ENCODE assay signal across 1 cellular context in the genomic region with DNA sequence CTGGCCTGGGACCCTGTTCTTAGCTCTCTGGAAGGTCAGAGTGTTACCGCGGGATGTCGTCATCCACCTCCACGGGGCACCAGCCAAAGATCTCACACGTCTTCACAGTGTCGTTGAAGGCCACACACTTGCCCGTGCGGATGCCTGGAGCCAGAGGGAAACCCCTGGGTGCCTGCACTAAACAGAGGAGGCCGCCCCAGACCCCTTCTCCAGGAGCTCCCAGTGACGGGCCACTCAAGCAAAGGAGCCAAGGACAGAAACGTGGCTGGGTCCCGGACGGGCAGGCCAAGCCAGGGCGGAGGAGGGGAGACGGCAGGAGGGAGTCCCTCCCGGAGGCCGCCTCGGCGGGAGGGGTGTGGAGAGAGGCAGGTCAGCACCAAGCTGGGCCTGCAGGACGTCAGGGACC.
TF ChIP-seq lines count a peak whose summit lies in the region.

No MANE protein-coding gene starts in this region.

TF ChIP-seq in GM23338, 12 proteins besides CTCF, POLR2A, EP300 and RAD21:
- TF ChIP-seq, protein P1, sequence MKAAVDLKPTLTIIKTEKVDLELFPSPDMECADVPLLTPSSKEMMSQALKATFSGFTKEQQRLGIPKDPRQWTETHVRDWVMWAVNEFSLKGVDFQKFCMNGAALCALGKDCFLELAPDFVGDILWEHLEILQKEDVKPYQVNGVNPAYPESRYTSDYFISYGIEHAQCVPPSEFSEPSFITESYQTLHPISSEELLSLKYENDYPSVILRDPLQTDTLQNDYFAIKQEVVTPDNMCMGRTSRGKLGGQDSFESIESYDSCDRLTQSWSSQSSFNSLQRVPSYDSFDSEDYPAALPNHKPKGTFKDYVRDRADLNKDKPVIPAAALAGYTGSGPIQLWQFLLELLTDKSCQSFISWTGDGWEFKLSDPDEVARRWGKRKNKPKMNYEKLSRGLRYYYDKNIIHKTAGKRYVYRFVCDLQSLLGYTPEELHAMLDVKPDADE (IDR thresholded peaks at IDR 0.05) = no peak
- no peak for TF ChIP-seq ZNF331 (CRISPR knock-in tag; IDR thresholded peaks at IDR 0.05; ENCODE audit: low read depth)
- no peak for TF ChIP-seq ZNF114 (CRISPR knock-in tag; IDR thresholded peaks at IDR 0.05)
- TF ChIP-seq JUNB (IDR thresholded peaks at IDR 0.05; ENCODE audit: unreplicated experiment) = no peak
- TF ChIP-seq, protein P2, sequence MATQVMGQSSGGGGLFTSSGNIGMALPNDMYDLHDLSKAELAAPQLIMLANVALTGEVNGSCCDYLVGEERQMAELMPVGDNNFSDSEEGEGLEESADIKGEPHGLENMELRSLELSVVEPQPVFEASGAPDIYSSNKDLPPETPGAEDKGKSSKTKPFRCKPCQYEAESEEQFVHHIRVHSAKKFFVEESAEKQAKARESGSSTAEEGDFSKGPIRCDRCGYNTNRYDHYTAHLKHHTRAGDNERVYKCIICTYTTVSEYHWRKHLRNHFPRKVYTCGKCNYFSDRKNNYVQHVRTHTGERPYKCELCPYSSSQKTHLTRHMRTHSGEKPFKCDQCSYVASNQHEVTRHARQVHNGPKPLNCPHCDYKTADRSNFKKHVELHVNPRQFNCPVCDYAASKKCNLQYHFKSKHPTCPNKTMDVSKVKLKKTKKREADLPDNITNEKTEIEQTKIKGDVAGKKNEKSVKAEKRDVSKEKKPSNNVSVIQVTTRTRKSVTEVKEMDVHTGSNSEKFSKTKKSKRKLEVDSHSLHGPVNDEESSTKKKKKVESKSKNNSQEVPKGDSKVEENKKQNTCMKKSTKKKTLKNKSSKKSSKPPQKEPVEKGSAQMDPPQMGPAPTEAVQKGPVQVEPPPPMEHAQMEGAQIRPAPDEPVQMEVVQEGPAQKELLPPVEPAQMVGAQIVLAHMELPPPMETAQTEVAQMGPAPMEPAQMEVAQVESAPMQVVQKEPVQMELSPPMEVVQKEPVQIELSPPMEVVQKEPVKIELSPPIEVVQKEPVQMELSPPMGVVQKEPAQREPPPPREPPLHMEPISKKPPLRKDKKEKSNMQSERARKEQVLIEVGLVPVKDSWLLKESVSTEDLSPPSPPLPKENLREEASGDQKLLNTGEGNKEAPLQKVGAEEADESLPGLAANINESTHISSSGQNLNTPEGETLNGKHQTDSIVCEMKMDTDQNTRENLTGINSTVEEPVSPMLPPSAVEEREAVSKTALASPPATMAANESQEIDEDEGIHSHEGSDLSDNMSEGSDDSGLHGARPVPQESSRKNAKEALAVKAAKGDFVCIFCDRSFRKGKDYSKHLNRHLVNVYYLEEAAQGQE (IDR thresholded peaks at IDR 0.05; ENCODE audit: unreplicated experiment) = no peak
- TF ChIP-seq, protein P3, sequence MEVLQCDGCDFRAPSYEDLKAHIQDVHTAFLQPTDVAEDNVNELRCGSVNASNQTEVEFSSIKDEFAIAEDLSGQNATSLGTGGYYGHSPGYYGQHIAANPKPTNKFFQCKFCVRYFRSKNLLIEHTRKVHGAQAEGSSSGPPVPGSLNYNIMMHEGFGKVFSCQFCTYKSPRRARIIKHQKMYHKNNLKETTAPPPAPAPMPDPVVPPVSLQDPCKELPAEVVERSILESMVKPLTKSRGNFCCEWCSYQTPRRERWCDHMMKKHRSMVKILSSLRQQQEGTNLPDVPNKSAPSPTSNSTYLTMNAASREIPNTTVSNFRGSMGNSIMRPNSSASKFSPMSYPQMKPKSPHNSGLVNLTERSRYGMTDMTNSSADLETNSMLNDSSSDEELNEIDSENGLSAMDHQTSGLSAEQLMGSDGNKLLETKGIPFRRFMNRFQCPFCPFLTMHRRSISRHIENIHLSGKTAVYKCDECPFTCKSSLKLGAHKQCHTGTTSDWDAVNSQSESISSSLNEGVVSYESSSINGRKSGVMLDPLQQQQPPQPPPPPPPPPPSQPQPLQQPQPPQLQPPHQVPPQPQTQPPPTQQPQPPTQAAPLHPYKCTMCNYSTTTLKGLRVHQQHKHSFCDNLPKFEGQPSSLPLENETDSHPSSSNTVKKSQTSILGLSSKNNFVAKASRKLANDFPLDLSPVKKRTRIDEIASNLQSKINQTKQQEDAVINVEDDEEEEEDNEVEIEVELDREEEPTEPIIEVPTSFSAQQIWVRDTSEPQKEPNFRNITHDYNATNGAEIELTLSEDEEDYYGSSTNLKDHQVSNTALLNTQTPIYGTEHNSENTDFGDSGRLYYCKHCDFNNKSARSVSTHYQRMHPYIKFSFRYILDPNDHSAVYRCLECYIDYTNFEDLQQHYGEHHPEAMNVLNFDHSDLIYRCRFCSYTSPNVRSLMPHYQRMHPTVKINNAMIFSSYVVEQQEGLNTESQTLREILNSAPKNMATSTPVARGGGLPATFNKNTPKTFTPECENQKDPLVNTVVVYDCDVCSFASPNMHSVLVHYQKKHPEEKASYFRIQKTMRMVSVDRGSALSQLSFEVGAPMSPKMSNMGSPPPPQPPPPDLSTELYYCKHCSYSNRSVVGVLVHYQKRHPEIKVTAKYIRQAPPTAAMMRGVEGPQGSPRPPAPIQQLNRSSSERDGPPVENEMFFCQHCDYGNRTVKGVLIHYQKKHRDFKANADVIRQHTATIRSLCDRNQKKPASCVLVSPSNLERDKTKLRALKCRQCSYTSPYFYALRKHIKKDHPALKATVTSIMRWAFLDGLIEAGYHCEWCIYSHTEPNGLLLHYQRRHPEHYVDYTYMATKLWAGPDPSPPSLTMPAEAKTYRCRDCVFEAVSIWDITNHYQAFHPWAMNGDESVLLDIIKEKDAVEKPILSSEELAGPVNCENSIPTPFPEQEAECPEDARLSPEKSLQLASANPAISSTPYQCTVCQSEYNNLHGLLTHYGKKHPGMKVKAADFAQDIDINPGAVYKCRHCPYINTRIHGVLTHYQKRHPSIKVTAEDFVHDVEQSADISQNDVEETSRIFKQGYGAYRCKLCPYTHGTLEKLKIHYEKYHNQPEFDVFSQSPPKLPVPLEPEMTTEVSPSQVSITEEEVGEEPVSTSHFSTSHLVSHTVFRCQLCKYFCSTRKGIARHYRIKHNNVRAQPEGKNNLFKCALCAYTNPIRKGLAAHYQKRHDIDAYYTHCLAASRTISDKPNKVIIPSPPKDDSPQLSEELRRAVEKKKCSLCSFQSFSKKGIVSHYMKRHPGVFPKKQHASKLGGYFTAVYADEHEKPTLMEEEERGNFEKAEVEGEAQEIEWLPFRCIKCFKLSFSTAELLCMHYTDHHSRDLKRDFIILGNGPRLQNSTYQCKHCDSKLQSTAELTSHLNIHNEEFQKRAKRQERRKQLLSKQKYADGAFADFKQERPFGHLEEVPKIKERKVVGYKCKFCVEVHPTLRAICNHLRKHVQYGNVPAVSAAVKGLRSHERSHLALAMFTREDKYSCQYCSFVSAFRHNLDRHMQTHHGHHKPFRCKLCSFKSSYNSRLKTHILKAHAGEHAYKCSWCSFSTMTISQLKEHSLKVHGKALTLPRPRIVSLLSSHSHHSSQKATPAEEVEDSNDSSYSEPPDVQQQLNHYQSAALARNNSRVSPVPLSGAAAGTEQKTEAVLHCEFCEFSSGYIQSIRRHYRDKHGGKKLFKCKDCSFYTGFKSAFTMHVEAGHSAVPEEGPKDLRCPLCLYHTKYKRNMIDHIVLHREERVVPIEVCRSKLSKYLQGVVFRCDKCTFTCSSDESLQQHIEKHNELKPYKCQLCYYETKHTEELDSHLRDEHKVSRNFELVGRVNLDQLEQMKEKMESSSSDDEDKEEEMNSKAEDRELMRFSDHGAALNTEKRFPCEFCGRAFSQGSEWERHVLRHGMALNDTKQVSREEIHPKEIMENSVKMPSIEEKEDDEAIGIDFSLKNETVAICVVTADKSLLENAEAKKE (CRISPR knock-in tag; IDR thresholded peaks at IDR 0.05) = no peak
- no peak for TF ChIP-seq NANOG (IDR thresholded peaks at IDR 0.05; ENCODE audit: borderline replicate concordance)
- no peak for TF ChIP-seq CREB1 (CRISPR knock-in tag; IDR thresholded peaks at IDR 0.05; ENCODE audit: low read depth)
- no peak for TF ChIP-seq STAT1 (IDR thresholded peaks at IDR 0.05; ENCODE audit: unreplicated experiment)
- no peak for TF ChIP-seq EZH2 (IDR thresholded peaks at IDR 0.05; ENCODE audit: low read depth, unreplicated experiment)
- no peak for TF ChIP-seq EZH2phosphoT487 (IDR thresholded peaks at IDR 0.05; ENCODE audit: unreplicated experiment)
- no peak for TF ChIP-seq POLR2AphosphoS5 (IDR thresholded peaks at IDR 0.05; ENCODE audit: low read depth)
TF ChIP-seq in GM23338: peak in this region for 0.
